Comparison of ENCODE assay signal across 8 cellular contexts in genomic region chr3:120688121-120688520, GRCh38. TPM values are rescaled to one million over a fixed set of nuclear protein-coding genes. Genes with fewer than 3 reads are reported as not detected.
A peak's percentile ranks its signal among the peaks of the same experiment; 100 is the strongest.
DNase-seq lines count a peak whose midpoint lies in the region; ATAC-seq and TF ChIP-seq lines count a peak whose summit lies in the region.

No MANE protein-coding gene starts in this region.

- H3K36me3 Mint-ChIP-seq in endothelial cell (ENCODE audit: low read depth, unreplicated experiment) = peaks cover 5% of the 10 kb centered on the region

- DNase-seq in left ventricle myocardium superior = no peak
- no peak for DNase-seq in Right ventricle myocardium inferior (ENCODE audit: missing footprints)
- no peak for DNase-seq in upper lobe of right lung
- DNase-seq in NCI-H2081 (lab: John Stamatoyannopoulos, UW) = no peak
- DNase-seq in endothelial cell (ENCODE audit: low spot score) = no peak
- DNase-seq in GF-D8 (lab: John Stamatoyannopoulos, UW) = no peak

- no peak for TF ChIP-seq CTCF in upper lobe of right lung (IDR thresholded peaks at IDR 0.05)
- TF ChIP-seq CTCF in endothelial cell (IDR thresholded peaks at IDR 0.05; ENCODE audit: unreplicated experiment) = no peak

- H3K27ac ChIP-seq in upper lobe of right lung = no peak overlapping the region

- ATAC-seq in left ventricle myocardium superior (peak; percentile 22), Right ventricle myocardium inferior (no peak), HG02981 (IDR thresholded peaks at IDR 0.05; ENCODE audit: unreplicated experiment) (peak; percentile 92), SK-N-SH treated with all-trans-retinoic acid at 6 μM for 48 hours (peak; percentile 58), upper lobe of right lung (peak; percentile 51)

- H3K36me3 ChIP-seq in upper lobe of right lung = peaks cover 5% of the 10 kb centered on the region

- H3K4me3 Mint-ChIP-seq in endothelial cell (ENCODE audit: unreplicated experiment) = no peak overlapping the region

- H3K4me3 ChIP-seq in upper lobe of right lung = no peak overlapping the region

- intact Hi-C loops in left ventricle myocardium superior (cut with micrococcal nuclease) = no loop called here
- intact Hi-C loops in Right ventricle myocardium inferior (cut with DNase I) = no loop called here
- intact Hi-C loops in upper lobe of right lung (cut with DNase I) = no loop called here

- no peaks in the 10 kb centered on the region for H3K27me3 ChIP-seq in upper lobe of right lung

- no peak overlapping the region for H3K27ac Mint-ChIP-seq in endothelial cell (ENCODE audit: unreplicated experiment)

- peaks cover under 1% of the 10 kb centered on the region for H3K4me1 Mint-ChIP-seq in endothelial cell (ENCODE audit: unreplicated experiment)

- H3K9me3 ChIP-seq in upper lobe of right lung = no peaks in the 10 kb centered on the region

- no peaks in the 10 kb centered on the region for H3K27me3 Mint-ChIP-seq in endothelial cell (ENCODE audit: unreplicated experiment)

- H3K4me1 ChIP-seq in upper lobe of right lung = no peaks in the 10 kb centered on the region

- H3K9me3 Mint-ChIP-seq in endothelial cell (ENCODE audit: unreplicated experiment) = no peaks in the 10 kb centered on the region

TF ChIP-seq in SK-N-SH treated with all-trans-retinoic acid at 6 μM for 48 hours, 23 proteins besides CTCF, POLR2A, EP300 and RAD21:
- TF ChIP-seq TCF4 (CRISPR knock-in tag; IDR thresholded peaks at IDR 0.05; ENCODE audit: borderline replicate concordance) (no peak), RARB (CRISPR knock-in tag; IDR thresholded peaks at IDR 0.05) (no peak), PATZ1 (CRISPR knock-in tag; IDR thresholded peaks at IDR 0.05; ENCODE audit: borderline replicate concordance) (no peak), CREB5 (CRISPR knock-in tag; IDR thresholded peaks at IDR 0.05; ENCODE audit: low read depth) (no peak)

RNA-seq across cellular contexts. Expression of gene HGD, which starts 6.1 kb away (rescaled TPM):
- total RNA-seq in left ventricle myocardium superior = not detected
- total RNA-seq in Right ventricle myocardium inferior = not detected
- total RNA-seq in upper lobe of right lung = 3.2 TPM
- total RNA-seq in endothelial cell (ENCODE audit: unreplicated experiment) = not detected

RNA-seq across cellular contexts. Expression of gene RABL3, which starts 54.2 kb away (rescaled TPM):
- total RNA-seq in left ventricle myocardium superior = 19.4 TPM
- 18.2 TPM for total RNA-seq in Right ventricle myocardium inferior
- 17.2 TPM for total RNA-seq in upper lobe of right lung
- total RNA-seq in endothelial cell (ENCODE audit: unreplicated experiment) = 15.1 TPM

RNA-seq across cellular contexts. Expression of gene GTF2E1, which starts 54.4 kb away (rescaled TPM):
- total RNA-seq in left ventricle myocardium superior (11.4 TPM), Right ventricle myocardium inferior (15.0 TPM), upper lobe of right lung (16.8 TPM), endothelial cell (ENCODE audit: unreplicated experiment) (59.0 TPM)
